ENCODE assay signal across 9 cellular contexts in genomic region chr16:51152691-51153261, GRCh38. TPM values are rescaled to one million over a fixed set of nuclear protein-coding genes. Genes with fewer than 3 reads are reported as not detected.
A peak's percentile ranks its signal among the peaks of the same experiment; 100 is the strongest.
DNase-seq lines count a peak whose midpoint lies in the region; TF ChIP-seq lines count a peak whose summit lies in the region.
"Had no signal": no experiment of that assay in that cellular context is flagged by ENCODE, and none has a peak within 500 bp of the region (broad histone marks: within the 10 kb centered on the region; RNA-seq: fewer than 3 reads in every experiment).

No MANE protein-coding gene starts in this region.

- peak overlapping the region; percentile 59 for H3K4me3 ChIP-seq in SJCRH30
- H3K4me3 ChIP-seq in prostate gland, result peak overlapping the region; percentile 19 to 32

- H3K36me3 ChIP-seq in SJCRH30 (no peaks in the 10 kb centered on the region), prostate gland (no peaks in the 10 kb centered on the region)

- H3K27ac ChIP-seq in SJCRH30 (no peak overlapping the region), prostate gland (peak overlapping the region in 1 of 2 donors; percentile 38), RWPE1 (no peak overlapping the region)
- H3K27ac ChIP-seq: VCaP had no signal

- DNase-seq in COLO668 (lab: John Stamatoyannopoulos, UW; ENCODE audit: unreplicated experiment) (peak; percentile 65), SJCRH30 (no peak), head of caudate nucleus (peak in 23 of 42 donors; percentile 15 to 76 (median 49)), prostate gland (ENCODE audit: low spot score) (no peak), RWPE1 (ENCODE audit: low spot score) (no peak), Kasumi-1 (lab: John Stamatoyannopoulos, UW) (no peak), GM13977 (ENCODE audit: low spot score) (no peak)
- DNase-seq in stimulated activated CD4-positive, alpha-beta T cell treated with anti-CD3 and anti-CD28 coated beads, Interleukin-1b, Interleukin-23, amount 100 ng/mL, for 48 hours, result no peak

- H3K4me1 ChIP-seq in SJCRH30 (no peaks in the 10 kb centered on the region), prostate gland (replicated peaks) (peaks cover 4% of the 10 kb centered on the region)

- intact Hi-C loops in head of caudate nucleus (cut with DNase I), result loop anchor here (5.0 to 10.0 kb wide), 3 partner anchors 288 to 372 kb away; no protein-coding TSS in a partner anchor
- intact Hi-C loops in prostate gland (cut with DNase I), result no loop called here

- no peaks in the 10 kb centered on the region for H3K9me3 ChIP-seq in SJCRH30 (replicated peaks)
- no peaks in the 10 kb centered on the region for H3K9me3 ChIP-seq in prostate gland

- in situ Hi-C loops in GM13977 (cut with MboI; ENCODE audit: low pct_unique_long_range_greater_than_20kb, low sequenced_read_pairs, unreplicated experiment), result no loop called here

- H3K27me3 ChIP-seq in SJCRH30 (no peaks in the 10 kb centered on the region), prostate gland (replicated peaks; ENCODE audit: insufficient read depth) (peaks cover 42% of the 10 kb centered on the region)

- TF ChIP-seq CTCF in prostate gland (IDR thresholded peaks at IDR 0.05) (no peak), RWPE1 (conservative IDR thresholded peaks at IDR 0.05; ENCODE audit: low read depth) (no peak), GM13977 (IDR thresholded peaks at IDR 0.05; ENCODE audit: extremely low read depth, insufficient read depth, missing control alignments) (no peak)

- CTCF ChIA-PET in RWPE1 (lab: Yijun Ruan, JAX), result no interaction called here

- 4% methylated on average over 50 of the region's 51 CpGs for WGBS in prostate gland

- no peak for TF ChIP-seq POLR2A in prostate gland (IDR thresholded peaks at IDR 0.05)

- POLR2A ChIA-PET in RWPE1 (lab: Yijun Ruan, JAX; ENCODE audit: low non-redundant PET), result interaction anchor here (0.6 kb wide), 1 partner anchor 548 kb away, joined by 4 read pairs; no protein-coding TSS in a partner anchor

RNA-seq across cellular contexts. Expression of gene SALL1, which starts 1.7 kb away (rescaled TPM):
- total RNA-seq in SJCRH30 (2014; rRNA removed; shearing (Covaris generic)), result 2.0 and 2.3 TPM in 2 replicates
- total RNA-seq in prostate gland, result 1 to 10 TPM in 1 of 2 donors, under 1 TPM in 1; 0.14 to 4.8 TPM

Comparison
In these comparisons a context has a peak if more than half of its experiments do, and no peak if none do; other contexts are left out.
1. DNase-seq: peak in COLO668 (single experiment) and head of caudate nucleus (23 of 42); none in SJCRH30 (0 of 2), prostate gland (single experiment), stimulated activated CD4-positive, alpha-beta T cell treated with anti-CD3 and anti-CD28 coated beads, Interleukin-1b, Interleukin-23, amount 100 ng/mL, for 48 hours (single experiment), RWPE1 (single experiment), Kasumi-1 (0 of 2) and GM13977 (single experiment).